In genomic region chr19:16509141-16510061, GRCh38 we compare ENCODE assay signal across 14 cellular contexts. TPM values are rescaled to one million over a fixed set of nuclear protein-coding genes. Genes with fewer than 3 reads are reported as not detected.
DNase-seq lines count a peak whose midpoint lies in the region; ATAC-seq lines count a peak whose summit lies in the region.
"Had no signal": no experiment of that assay in that cellular context is flagged by ENCODE, and none has a peak within 500 bp of the region (broad histone marks: within the 10 kb centered on the region; RNA-seq: fewer than 3 reads in every experiment).

No MANE protein-coding gene starts in this region.

- DNase-seq in SK-MEL-5 (ENCODE audit: low read depth, low spot score) (peak; percentile 90), epidermal melanocyte (ENCODE audit: insufficient read length, low spot score) (peak; percentile 42), hypothalamus (lab: John Stamatoyannopoulos, UW) (peak in 48 of 51 donors; percentile 4 to 86 (median 56)), superior temporal gyrus (ENCODE audit: extremely low spot score) (peak; percentile 68), COLO668 (lab: John Stamatoyannopoulos, UW; ENCODE audit: unreplicated experiment) (no peak)
- DNase-seq: activated CD4-positive, alpha-beta memory T cell treated with anti-CD3 and anti-CD28 coated beads for 36 hours; NCI-H187; NCI-H526 had no signal

- in situ Hi-C loops in SK-MEL-5 (cut with HindIII; ENCODE audit: low pct_unique_long_range_greater_than_20kb, low sequenced_read_pairs) = no loop called here

- ATAC-seq in HG03097 (IDR thresholded peaks at IDR 0.05; ENCODE audit: low FRiP score, unreplicated experiment) = no peak
- no peak for ATAC-seq in HG03135 (IDR thresholded peaks at IDR 0.05; ENCODE audit: unreplicated experiment)
- ATAC-seq in GM21717 (IDR thresholded peaks at IDR 0.05; ENCODE audit: unreplicated experiment) = no peak

RNA-seq across cellular contexts. Expression of gene C19orf44, which starts 13.2 kb away (rescaled TPM):
- total RNA-seq in SK-MEL-5 (2014; rRNA removed; shearing (Covaris generic)) = 2.2 and 2.6 TPM in 2 replicates
- polyA plus RNA-seq in SK-MEL-5 (2015; cell fraction: cytosol; rRNA removed) = 2.0 and 2.2 TPM in 2 replicates
- 9.7 and 10.3 TPM in 2 replicates for polyA plus RNA-seq in SK-MEL-5 (2015; cell fraction: nucleus; rRNA removed)

RNA-seq across cellular contexts. Expression of gene CALR3, which starts 13.4 kb away (rescaled TPM):
- total RNA-seq in SK-MEL-5 (2014; rRNA removed; shearing (Covaris generic)) = 0.29 and 0.53 TPM in 2 replicates
- 0.18 TPM in 1 of 2 replicates, not detected in the other for polyA plus RNA-seq in SK-MEL-5 (2015; cell fraction: cytosol; rRNA removed)
- not detected in 2 replicates for polyA plus RNA-seq in SK-MEL-5 (2015; cell fraction: nucleus; rRNA removed)
- total RNA-seq: activated CD4-positive, alpha-beta memory T cell treated with anti-CD3 and anti-CD28 coated beads for 36 hours; Daoy; posterior vena cava; vagina had no signal

RNA-seq across cellular contexts. Expression of gene CHERP, which starts 32.8 kb away (rescaled TPM):
- total RNA-seq in SK-MEL-5 (2014; rRNA removed; shearing (Covaris generic)) = 2.0 and 2.4 TPM in 2 replicates
- 47.3 and 52.4 TPM in 2 replicates for polyA plus RNA-seq in SK-MEL-5 (2015; cell fraction: cytosol; rRNA removed)
- 61.4 and 73.8 TPM in 2 replicates for polyA plus RNA-seq in SK-MEL-5 (2015; cell fraction: nucleus; rRNA removed)

RNA-seq across cellular contexts. Expression of gene EPS15L1, which starts 37.6 kb away (rescaled TPM):
- 4.7 and 4.8 TPM in 2 replicates for total RNA-seq in SK-MEL-5 (2014; rRNA removed; shearing (Covaris generic))
- 16.4 and 24.9 TPM in 2 replicates for polyA plus RNA-seq in SK-MEL-5 (2015; cell fraction: cytosol; rRNA removed)
- 27.0 and 33.4 TPM in 2 replicates for polyA plus RNA-seq in SK-MEL-5 (2015; cell fraction: nucleus; rRNA removed)
